Comparison of ENCODE assay signal across 1 cellular context in the genomic region with DNA sequence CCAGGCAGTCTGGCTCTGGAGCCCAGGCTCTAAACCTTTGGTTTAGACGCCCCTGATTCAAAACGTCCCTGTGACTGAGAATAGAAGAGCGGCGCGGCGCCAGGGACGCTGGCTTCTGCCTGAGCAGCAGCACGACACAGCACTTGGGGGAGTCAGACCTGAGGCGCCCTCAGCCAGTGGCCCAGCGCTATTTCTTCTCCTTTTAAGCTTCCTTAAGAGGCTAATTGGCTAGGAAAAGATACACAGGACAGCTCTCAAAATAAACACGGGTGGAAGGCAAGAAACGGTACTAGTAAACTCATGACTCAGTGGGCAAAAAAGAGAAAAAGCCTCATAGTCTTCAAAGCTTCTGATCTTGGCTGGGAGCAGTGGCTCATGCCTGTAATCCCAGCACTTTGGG.
TF ChIP-seq lines count a peak whose summit lies in the region.

No MANE protein-coding gene starts in this region.

TF ChIP-seq in GM23338, 12 proteins besides CTCF, POLR2A, EP300 and RAD21:
- TF ChIP-seq STAT1 (IDR thresholded peaks at IDR 0.05; ENCODE audit: unreplicated experiment): no peak
- no peak for TF ChIP-seq JUNB (IDR thresholded peaks at IDR 0.05; ENCODE audit: unreplicated experiment)
- TF ChIP-seq ZNF331 (CRISPR knock-in tag; IDR thresholded peaks at IDR 0.05; ENCODE audit: low read depth): no peak
TF ChIP-seq in GM23338: peak in this region for 0.
